ENCODE assay signal across 15 cellular contexts in the genomic region with DNA sequence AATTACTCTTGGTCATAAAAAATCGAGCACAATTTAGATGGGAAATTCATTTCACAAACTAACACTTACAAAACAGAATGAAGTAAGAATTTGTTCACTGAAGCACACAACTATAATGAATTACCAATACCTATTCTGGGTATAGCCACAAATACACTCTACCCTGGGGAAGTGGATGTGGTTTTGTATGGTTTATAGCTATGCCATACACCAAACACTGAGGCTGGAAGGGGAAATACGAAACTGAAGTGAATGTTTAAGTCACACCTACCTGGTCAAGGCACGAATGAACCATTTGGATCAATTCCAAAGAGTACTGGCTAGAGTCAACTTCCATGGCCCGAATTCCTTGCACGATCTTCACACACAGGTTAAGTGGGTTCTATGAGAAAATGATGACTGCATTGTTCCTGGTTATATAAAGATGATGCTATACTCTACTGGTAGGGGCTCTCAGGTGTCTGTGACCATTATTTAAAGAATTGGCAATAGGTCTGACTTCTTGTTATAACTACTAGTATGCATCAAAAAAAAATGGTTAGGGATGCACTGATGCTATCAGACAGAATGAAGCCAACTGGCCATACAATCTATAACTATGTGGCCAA. TPM values are rescaled to one million over a fixed set of nuclear protein-coding genes. Genes with fewer than 3 reads are reported as not detected.
DNase-seq lines count a peak whose midpoint lies in the region; ATAC-seq, FAIRE-seq and TF ChIP-seq lines count a peak whose summit lies in the region.
"Had no signal": no experiment of that assay in that cellular context is flagged by ENCODE, and none has a peak within 500 bp of the region (broad histone marks: within the 10 kb centered on the region; RNA-seq: fewer than 3 reads in every experiment).

No MANE protein-coding gene starts in this region.

- no peak overlapping the region for H3K4me3 Mint-ChIP-seq in activated naive CD4-positive, alpha-beta T cell treated with anti-CD3 and anti-CD28 coated beads, Interleukin-2, amount 10 ng/mL, durations not matched to agents 7 days and 5 days
- H3K4me3 Mint-ChIP-seq in central memory CD8-positive, alpha-beta T cell = no peak overlapping the region
- H3K4me3 Mint-ChIP-seq: CD4-positive, alpha-beta memory T cell had no signal

- no peaks in the 10 kb centered on the region for H3K9me3 Mint-ChIP-seq in activated naive CD4-positive, alpha-beta T cell treated with anti-CD3 and anti-CD28 coated beads, Interleukin-2, amount 10 ng/mL, durations not matched to agents 7 days and 5 days
- H3K9me3 Mint-ChIP-seq in central memory CD8-positive, alpha-beta T cell = no peaks in the 10 kb centered on the region
- H3K9me3 Mint-ChIP-seq: CD4-positive, alpha-beta memory T cell had no signal

- peaks cover 11% of the 10 kb centered on the region for H3K4me1 ChIP-seq in Loucy (ENCODE audit: insufficient read depth, low read length, poor library complexity, severe bottlenecking)

- H3K4me2 ChIP-seq in Loucy (ENCODE audit: low read depth, low read length, poor library complexity, severe bottlenecking) = peak overlapping the region; percentile 24

- no peaks in the 10 kb centered on the region for H3K9me2 ChIP-seq in Loucy (replicated peaks; ENCODE audit: low read depth, low read length)

- peaks cover 59% of the 10 kb centered on the region for H3K36me3 Mint-ChIP-seq in activated naive CD4-positive, alpha-beta T cell treated with anti-CD3 and anti-CD28 coated beads, Interleukin-2, amount 10 ng/mL, durations not matched to agents 7 days and 5 days
- peaks cover 62% of the 10 kb centered on the region for H3K36me3 Mint-ChIP-seq in central memory CD8-positive, alpha-beta T cell (ENCODE audit: insufficient read depth)

- no peak overlapping the region for H3K4me3 ChIP-seq in Loucy (ENCODE audit: low read length, poor library complexity, severe bottlenecking)
- H3K4me3 ChIP-seq: K562 had no signal

- no peaks in the 10 kb centered on the region for H4K20me1 ChIP-seq in Loucy (ENCODE audit: insufficient read depth, low read length, poor library complexity, severe bottlenecking)

- no peak for ATAC-seq in central memory CD8-positive, alpha-beta T cell (replicated peaks; ENCODE audit: extremely low read depth, poor library complexity, severe bottlenecking)
- ATAC-seq: K562 had no signal

- no peak for TF ChIP-seq POLR2A in GM12891 (IDR thresholded peaks at IDR 0.05; ENCODE audit: low read depth, low read length)

- H3K36me3 ChIP-seq in Loucy (ENCODE audit: insufficient read depth, low read length) = peaks cover 47% of the 10 kb centered on the region

- H3K27me3 Mint-ChIP-seq in activated naive CD4-positive, alpha-beta T cell treated with anti-CD3 and anti-CD28 coated beads, Interleukin-2, amount 10 ng/mL, durations not matched to agents 7 days and 5 days = no peaks in the 10 kb centered on the region
- H3K27me3 Mint-ChIP-seq in central memory CD8-positive, alpha-beta T cell = no peaks in the 10 kb centered on the region
- H3K27me3 Mint-ChIP-seq: CD4-positive, alpha-beta memory T cell had no signal

- no peak overlapping the region for H3K9ac ChIP-seq in Loucy (ENCODE audit: low read depth, low read length, poor library complexity, severe bottlenecking)

- no peaks in the 10 kb centered on the region for H3K9me3 ChIP-seq in Loucy (ENCODE audit: insufficient read depth, low read depth, low read length)

- DNase-seq in activated naive CD4-positive, alpha-beta T cell treated with anti-CD3 and anti-CD28 coated beads, Interleukin-2, amount 10 ng/mL, durations not matched to agents 7 days and 5 days = no peak
- DNase-seq in activated naive CD4-positive, alpha-beta T cell treated with Interleukin-2 at 50 U/mL for 16 hours = no peak
- DNase-seq in GM12891 (ENCODE audit: insufficient read length, low spot score) (no peak), hippocampal formation (lab: John Stamatoyannopoulos, UW) (no peak), RCC 7860 (ENCODE audit: low spot score) (no peak)
- DNase-seq in central memory CD8-positive, alpha-beta T cell (ENCODE audit: low spot score in 2 of 2) = no peak
- DNase-seq: ACHN, H7, NCI-H1436 treated with DMSO at 0.1 percent for 48 hours, NCI-H2081, NCI-H524, SIG-M5 had no signal

- no peaks in the 10 kb centered on the region for H3K79me2 ChIP-seq in Loucy (ENCODE audit: insufficient read depth, low read length)

- no peaks in the 10 kb centered on the region for H3F3A ChIP-seq in Loucy (ENCODE audit: low read depth)

- no peak overlapping the region for H2AFZ ChIP-seq in Loucy (ENCODE audit: low read length)

- H3K27me3 ChIP-seq in Loucy (ENCODE audit: insufficient read depth, low read length, poor library complexity, severe bottlenecking) = no peaks in the 10 kb centered on the region

- peak; percentile 75 for FAIRE-seq in GM12891 (lab: Jason Lieb, UNC)
- no peak for FAIRE-seq in RCC 7860 (lab: Jason Lieb, UNC)
- FAIRE-seq: K562 had no signal

- H3K4me1 Mint-ChIP-seq in activated naive CD4-positive, alpha-beta T cell treated with anti-CD3 and anti-CD28 coated beads, Interleukin-2, amount 10 ng/mL, durations not matched to agents 7 days and 5 days = peaks cover 17% of the 10 kb centered on the region
- peaks cover 10% of the 10 kb centered on the region for H3K4me1 Mint-ChIP-seq in central memory CD8-positive, alpha-beta T cell

- peak overlapping the region; percentile 74 for H3K27ac Mint-ChIP-seq in activated naive CD4-positive, alpha-beta T cell treated with anti-CD3 and anti-CD28 coated beads, Interleukin-2, amount 10 ng/mL, durations not matched to agents 7 days and 5 days
- peak overlapping the region; percentile 29 for H3K27ac Mint-ChIP-seq in central memory CD8-positive, alpha-beta T cell (ENCODE audit: low read depth)

- TF ChIP-seq CTCF in Loucy (conservative IDR thresholded peaks at IDR 0.05; ENCODE audit: low read length) = no peak

- CTCF ChIA-PET in activated naive CD4-positive, alpha-beta T cell treated with anti-CD3 and anti-CD28 coated beads, Interleukin-2, amount 10 ng/mL, durations not matched to agents 7 days and 5 days (lab: Charles Lee) = interaction anchor here (1.3 kb wide), 1 partner anchor 9 kb away, joined by 3 read pairs; no protein-coding TSS in a partner anchor

TF ChIP-seq in GM12891, 5 proteins besides CTCF, POLR2A, EP300 and RAD21:
- TF ChIP-seq PAX5 (IDR thresholded peaks at IDR 0.05; ENCODE audit: insufficient read depth, low read length, severe bottlenecking) (no peak), TAF1 (IDR thresholded peaks at IDR 0.05; ENCODE audit: low read depth, low read length) (no peak), POLR2AphosphoS5 (IDR thresholded peaks at IDR 0.05; ENCODE audit: low read depth, low read length) (no peak), POU2F2 (IDR thresholded peaks at IDR 0.05; ENCODE audit: low read depth, low read length) (no peak), SPI1 (IDR thresholded peaks at IDR 0.05; ENCODE audit: low read depth, low read length) (no peak)
TF ChIP-seq in GM12891: peak in this region for 0.

RNA-seq across cellular contexts. Expression of a gene that starts 12.8 kb away (rescaled TPM):
- polyA plus RNA-seq in GM12891 (2012; ENCODE audit: low read depth, missing spikeins) = 39.9 TPM

RNA-seq across cellular contexts. Expression of a gene that starts 44.6 kb away (rescaled TPM):
- 0.59 TPM for polyA plus RNA-seq in GM12891 (2012; ENCODE audit: low read depth, missing spikeins)

RNA-seq across cellular contexts. Expression of a gene that starts 50.2 kb away (rescaled TPM):
- polyA plus RNA-seq in GM12891 (2012; ENCODE audit: low read depth, missing spikeins) = 20.7 TPM
